Comparison of ENCODE assay signal across 8 cellular contexts in the genomic region with DNA sequence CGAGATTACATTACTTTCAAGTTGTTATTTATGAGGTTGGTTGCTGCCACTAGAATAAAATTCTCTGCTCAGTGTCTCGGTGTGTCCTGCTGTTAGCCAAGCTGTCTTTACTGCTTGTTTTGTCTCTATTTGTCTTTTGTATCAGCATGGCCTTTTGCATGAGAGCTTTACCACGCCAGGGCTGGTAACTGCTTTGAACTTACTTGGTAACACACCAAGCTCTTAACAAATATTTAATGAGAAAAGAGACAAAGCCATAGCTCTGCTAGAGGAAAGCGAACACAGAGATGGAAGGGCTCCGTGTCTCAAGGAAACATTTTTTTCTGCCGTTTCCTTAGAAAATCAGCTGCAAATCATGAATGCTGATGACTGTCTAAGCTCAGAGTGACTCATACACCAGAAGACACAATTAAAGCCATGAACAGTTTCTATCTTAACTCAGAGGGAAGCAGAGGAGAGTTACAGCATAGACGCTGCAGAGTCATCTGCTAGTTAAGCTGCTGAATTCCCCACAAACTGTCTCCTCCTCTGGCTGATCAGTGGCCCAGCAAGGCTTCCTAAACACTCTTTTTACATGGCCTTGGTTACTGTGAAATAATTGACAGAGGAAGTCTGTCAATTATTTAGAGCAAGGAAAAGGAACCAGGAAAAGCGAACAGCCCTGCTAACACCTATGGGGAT. TPM values are rescaled to one million over a fixed set of nuclear protein-coding genes. Genes with fewer than 3 reads are reported as not detected.
DNase-seq lines count a peak whose midpoint lies in the region; ATAC-seq and TF ChIP-seq lines count a peak whose summit lies in the region.

No MANE protein-coding gene starts in this region.

- H2AFZ ChIP-seq in PC-9 = no peak overlapping the region
- no peak overlapping the region for H2AFZ ChIP-seq in OCI-LY7 (ENCODE audit: low read length)

- CTCF ChIA-PET in PC-9 (lab: Charles Lee) = no interaction called here
- CTCF ChIA-PET in OCI-LY7 (lab: Charles Lee; ENCODE audit: unreplicated experiment) = no interaction called here

- H3K79me2 ChIP-seq in PC-9 (ENCODE audit: low read depth) (no peaks in the 10 kb centered on the region), OCI-LY7 (ENCODE audit: insufficient read depth, low read depth, low read length) (no peaks in the 10 kb centered on the region)

- no peak for TF ChIP-seq POLR2A in stomach (IDR thresholded peaks at IDR 0.05)

- H3K4me1 ChIP-seq in stomach (peaks cover 13 to 45% (median 28%) of the 10 kb centered on the region in 4 donors), PC-9 (replicated peaks; ENCODE audit: insufficient read depth) (no peaks in the 10 kb centered on the region), OCI-LY7 (ENCODE audit: insufficient read depth, low read length, poor library complexity, severe bottlenecking) (no peaks in the 10 kb centered on the region)

- H3K36me3 Mint-ChIP-seq in activated T-helper 2 cell treated with anti-CD3 and anti-CD28 coated beads, Interferon-gamma antibody, Interleukin-2, Interleukin-4, amounts not matched to agents 10 μg/mL and 5 μg/mL and 100 μg/mL, durations not matched to agents 14 hours and 24 hours and 36 hours (ENCODE audit: low read depth) = peaks cover 21% of the 10 kb centered on the region

- no peak for TF ChIP-seq CTCF in stomach (IDR thresholded peaks at IDR 0.05)
- TF ChIP-seq CTCF in PC-9 (conservative IDR thresholded peaks at IDR 0.05) = no peak
- TF ChIP-seq CTCF in OCI-LY7 (conservative IDR thresholded peaks at IDR 0.05; ENCODE audit: low read length) = no peak

- H3K4me3 ChIP-seq in stomach (peak overlapping the region in 1 of 4 donors; percentile 2), PC-9 (no peak overlapping the region), OCI-LY7 (ENCODE audit: low read depth, low read length, poor library complexity, severe bottlenecking) (no peak overlapping the region)

- H3K9me3 ChIP-seq in stomach (no peaks in the 10 kb centered on the region), PC-9 (ENCODE audit: insufficient read depth, low read depth) (no peaks in the 10 kb centered on the region), OCI-LY7 (ENCODE audit: low read length) (no peaks in the 10 kb centered on the region)

- no peaks in the 10 kb centered on the region for H3K9me2 ChIP-seq in PC-9 (ENCODE audit: insufficient read depth)
- H3K9me2 ChIP-seq in OCI-LY7 (ENCODE audit: insufficient read depth, low read length) = no peaks in the 10 kb centered on the region

- no peak for DNase-seq in activated T-helper 2 cell treated with anti-CD3 and anti-CD28 coated beads, Interferon-gamma antibody, Interleukin-2, Interleukin-4, amounts not matched to agents 10 μg/mL and 5 μg/mL and 100 μg/mL, durations not matched to agents 14 hours and 24 hours and 36 hours (ENCODE audit: low spot score)
- DNase-seq in left ventricle myocardium superior (no peak), stomach (no peak), PC-9 (no peak), OCI-LY7 (ENCODE audit: low spot score) (no peak)

- no peaks in the 10 kb centered on the region for H3K27me3 Mint-ChIP-seq in activated T-helper 2 cell treated with anti-CD3 and anti-CD28 coated beads, Interferon-gamma antibody, Interleukin-2, Interleukin-4, amounts not matched to agents 10 μg/mL and 5 μg/mL and 100 μg/mL, durations not matched to agents 14 hours and 24 hours and 36 hours (ENCODE audit: low read depth)

- WGBS in stomach, 5 donors = 15 to 28% (median 19%) methylated on average over 8 of the region's 8 CpGs

- peaks cover 6% of the 10 kb centered on the region for H3K9me3 Mint-ChIP-seq in activated T-helper 2 cell treated with anti-CD3 and anti-CD28 coated beads, Interferon-gamma antibody, Interleukin-2, Interleukin-4, amounts not matched to agents 10 μg/mL and 5 μg/mL and 100 μg/mL, durations not matched to agents 14 hours and 24 hours and 36 hours

- ATAC-seq in GM18870 (IDR thresholded peaks at IDR 0.05; ENCODE audit: unreplicated experiment) (peak; percentile 62), HG03442 (IDR thresholded peaks at IDR 0.05; ENCODE audit: unreplicated experiment) (peak; percentile 38), left ventricle myocardium superior (peak; percentile 66), HG03439 (IDR thresholded peaks at IDR 0.05; ENCODE audit: unreplicated experiment) (no peak)

- peak overlapping the region in 4 of 5 donors; percentile 27 to 77 (median 68) for H3K27ac ChIP-seq in stomach
- H3K27ac ChIP-seq in PC-9 = no peak overlapping the region
- no peak overlapping the region for H3K27ac ChIP-seq in OCI-LY7 (ENCODE audit: low read depth, low read length, poor library complexity, severe bottlenecking)

- peaks cover 50% of the 10 kb centered on the region for H3K4me1 Mint-ChIP-seq in activated T-helper 2 cell treated with anti-CD3 and anti-CD28 coated beads, Interferon-gamma antibody, Interleukin-2, Interleukin-4, amounts not matched to agents 10 μg/mL and 5 μg/mL and 100 μg/mL, durations not matched to agents 14 hours and 24 hours and 36 hours (ENCODE audit: low read depth)

- H3K27ac Mint-ChIP-seq in activated T-helper 2 cell treated with anti-CD3 and anti-CD28 coated beads, Interferon-gamma antibody, Interleukin-2, Interleukin-4, amounts not matched to agents 10 μg/mL and 5 μg/mL and 100 μg/mL, durations not matched to agents 14 hours and 24 hours and 36 hours = peak overlapping the region; percentile 69

- no peaks in the 10 kb centered on the region for H3K27me3 ChIP-seq in stomach
- H3K27me3 ChIP-seq in PC-9 (ENCODE audit: insufficient read depth, low read depth) = peaks cover 24% of the 10 kb centered on the region

- BruUV-seq in PC-9 (replicated peaks; lab: Mats Ljungman, UMichigan) (no TSS peak), OCI-LY7 (replicated peaks; lab: Mats Ljungman, UMichigan) (no TSS peak)

- H3K4me2 ChIP-seq in PC-9 (no peak overlapping the region), OCI-LY7 (ENCODE audit: low read length) (no peak overlapping the region)

- H3F3A ChIP-seq in PC-9 (ENCODE audit: insufficient read depth, low read depth) = no peaks in the 10 kb centered on the region

- POLR2A ChIA-PET in PC-9 (lab: Charles Lee; ENCODE audit: unreplicated experiment) (no interaction called here), OCI-LY7 (lab: Charles Lee) (interaction anchor here (1.8 kb wide), 1 partner anchor 19 kb away, joined by 4 read pairs; no protein-coding TSS in a partner anchor)

- peak overlapping the region; percentile 7 for H3K4me3 Mint-ChIP-seq in activated T-helper 2 cell treated with anti-CD3 and anti-CD28 coated beads, Interferon-gamma antibody, Interleukin-2, Interleukin-4, amounts not matched to agents 10 μg/mL and 5 μg/mL and 100 μg/mL, durations not matched to agents 14 hours and 24 hours and 36 hours (ENCODE audit: low read depth)

- no peaks in the 10 kb centered on the region for H4K20me1 ChIP-seq in PC-9 (ENCODE audit: insufficient read depth)
- no peaks in the 10 kb centered on the region for H4K20me1 ChIP-seq in OCI-LY7 (ENCODE audit: insufficient read depth, low read length)

- no peak for TF ChIP-seq EP300 in stomach (IDR thresholded peaks at IDR 0.05)

- intact Hi-C loops in activated T-helper 2 cell treated with anti-CD3 and anti-CD28 coated beads, Interferon-gamma antibody, Interleukin-2, Interleukin-4, amounts not matched to agents 10 μg/mL and 5 μg/mL and 100 μg/mL, durations not matched to agents 14 hours and 24 hours and 36 hours (cut with micrococcal nuclease) = loop anchor here (1.0 to 5.0 kb wide), 5 partner anchors 9 to 237 kb away; a partner anchor contains a TSS
- intact Hi-C loops in left ventricle myocardium superior (cut with micrococcal nuclease) (no loop called here), stomach (cut with DNase I; ENCODE audit: low total_unique reads) (no loop called here), PC-9 (cut with micrococcal nuclease; ENCODE audit: unreplicated experiment) (no loop called here), OCI-LY7 (cut with micrococcal nuclease; ENCODE audit: unreplicated experiment) (no loop called here)

- H3K36me3 ChIP-seq in stomach (no peaks in the 10 kb centered on the region), PC-9 (ENCODE audit: low read depth) (no peaks in the 10 kb centered on the region), OCI-LY7 (ENCODE audit: insufficient read depth, low read length) (no peaks in the 10 kb centered on the region)

RNA-seq across cellular contexts. Expression of a gene that starts 44.8 kb away (rescaled TPM):
- total RNA-seq in activated T-helper 2 cell treated with anti-CD3 and anti-CD28 coated beads, Interferon-gamma antibody, Interleukin-2, Interleukin-4, amounts not matched to agents 10 μg/mL and 5 μg/mL and 100 μg/mL, durations not matched to agents 14 hours and 24 hours and 36 hours = 7.3 and 7.5 TPM in 2 replicates
- total RNA-seq in left ventricle myocardium superior (1.7 TPM), stomach (10 to 100 TPM in 1 of 5 donors, 1 to 10 TPM in 2, under 1 TPM in 2; 0.58 to 15.8 (median 1.8) TPM), PC-9 (2021) (0.07 and 0.10 TPM in 2 replicates), OCI-LY7 (2022) (0.87 and 1.3 TPM in 2 replicates)
- 1 to 10 TPM in 1 of 3 donors, under 1 TPM in 2; 0.46 to 1.2 (median 0.56) TPM for polyA plus RNA-seq in stomach
- 0.85 and 0.95 TPM in 2 replicates for total RNA-seq in OCI-LY7 (2014; rRNA removed; shearing (Covaris generic))

Comparison
In these comparisons a context has a peak if more than half of its experiments do, and no peak if none do; other contexts are left out.
1. H3K27ac ChIP-seq: peak in stomach (4 of 5); none in PC-9 (single experiment) and OCI-LY7 (single experiment).